Comparison of ENCODE assay signal across 7 cellular contexts in the genomic region with DNA sequence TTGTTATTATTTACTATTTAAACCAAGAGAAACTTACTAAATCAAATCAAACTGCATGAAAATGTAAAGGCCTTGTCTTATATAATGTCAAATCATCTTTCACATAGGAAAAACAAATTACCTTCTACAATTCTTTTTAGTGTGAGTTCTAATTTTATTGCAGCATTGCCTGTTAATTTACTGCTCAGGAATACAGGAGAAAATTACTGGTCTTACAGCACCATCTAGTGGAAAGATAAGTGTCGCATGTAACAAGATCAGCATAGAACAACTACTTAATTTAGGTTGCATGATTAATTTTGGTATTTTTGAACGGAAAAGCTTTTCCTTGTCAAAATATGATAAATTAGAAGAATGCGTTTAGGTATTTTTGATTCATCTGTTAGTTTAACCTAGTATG.
DNase-seq lines count a peak whose midpoint lies in the region; ATAC-seq and TF ChIP-seq lines count a peak whose summit lies in the region.

No MANE protein-coding gene starts in this region.

- H3K27me3 ChIP-seq in foreskin keratinocyte (no peaks in the 10 kb centered on the region), sigmoid colon (no peaks in the 10 kb centered on the region)

- H3K4me3 ChIP-seq in sigmoid colon, result no peak overlapping the region

- no peak for TF ChIP-seq POLR2A in sigmoid colon (IDR thresholded peaks at IDR 0.05)

- no peaks in the 10 kb centered on the region for H3K9me3 ChIP-seq in sigmoid colon

- DNase-seq in GDM1 (lab: John Stamatoyannopoulos, UW) (peak; percentile 23), NCI-H1092 treated with DMSO at 0.1 percent for 48 hours (lab: John Stamatoyannopoulos, UW) (peak; percentile 63), SKM-1 (lab: John Stamatoyannopoulos, UW; ENCODE audit: unreplicated experiment) (peak; percentile 68), foreskin keratinocyte (peak in 1 of 2 donors; percentile 48), sigmoid colon (no peak)
- no peak for DNase-seq in activated CD8-positive, alpha-beta memory T cell treated with anti-CD3 and anti-CD28 coated beads, Interleukin-2, amount 50 U/mL, for 48 hours

- TF ChIP-seq EP300 in sigmoid colon (IDR thresholded peaks at IDR 0.05), result no peak

- H3K27ac ChIP-seq in foreskin keratinocyte (no peak overlapping the region), sigmoid colon (no peak overlapping the region)

- TF ChIP-seq CTCF in foreskin keratinocyte (conservative IDR thresholded peaks at IDR 0.05) (peak; percentile 85), sigmoid colon (IDR thresholded peaks at IDR 0.05) (peak in 3 of 4 experiments; percentile 36 to 62 (median 46))

- 5 to 11% methylated on average over 3 of the region's 3 CpGs for WGBS in sigmoid colon, 2 donors

- H3K36me3 ChIP-seq in sigmoid colon, result no peaks in the 10 kb centered on the region

- H3K4me1 ChIP-seq in foreskin keratinocyte (peaks cover 10% of the 10 kb centered on the region), sigmoid colon (no peaks in the 10 kb centered on the region)

- intact Hi-C loops in sigmoid colon (cut with DNase I), result loop anchor here (2.0 kb wide), 1 partner anchor 243 kb away; no protein-coding TSS in a partner anchor

- ATAC-seq in foreskin keratinocyte (peak; percentile 58), GM18867 (IDR thresholded peaks at IDR 0.05; ENCODE audit: unreplicated experiment) (no peak)

Comparison
In these comparisons a context has a peak if more than half of its experiments do, and no peak if none do; other contexts are left out.
1. DNase-seq: peak in GDM1 (single experiment), NCI-H1092 treated with DMSO at 0.1 percent for 48 hours (single experiment) and SKM-1 (single experiment); none in sigmoid colon (single experiment) and activated CD8-positive, alpha-beta memory T cell treated with anti-CD3 and anti-CD28 coated beads, Interleukin-2, amount 50 U/mL, for 48 hours (single experiment).